In genomic region chr1:36420836-36421317, GRCh38 we compare ENCODE assay signal across 2 cellular contexts.
TF ChIP-seq lines count a peak whose summit lies in the region.

No MANE protein-coding gene starts in this region.

TF ChIP-seq in HEK293, 187 proteins besides CTCF, POLR2A, EP300 and RAD21 (continued from another document and continues in another):
- no peak for TF ChIP-seq ZNF645 (tag by site-specific recombination; IDR thresholded peaks at IDR 0.05)
- no peak for TF ChIP-seq ZNF211 (tag by site-specific recombination; IDR thresholded peaks at IDR 0.05; ENCODE audit: low read depth)
- TF ChIP-seq ZBTB49 (tag by site-specific recombination; IDR thresholded peaks at IDR 0.05; ENCODE audit: low read depth) = no peak
- no peak for TF ChIP-seq SALL2 (tag by site-specific recombination; IDR thresholded peaks at IDR 0.05; ENCODE audit: borderline replicate concordance)
- TF ChIP-seq ZNF449 (tag by site-specific recombination; IDR thresholded peaks at IDR 0.05) = no peak
- no peak for TF ChIP-seq ZNF280C (tag by site-specific recombination; IDR thresholded peaks at IDR 0.05)
- no peak for TF ChIP-seq ZNF398 (tag by site-specific recombination; IDR thresholded peaks at IDR 0.05)
- no peak for TF ChIP-seq SETDB1 (IDR thresholded peaks at IDR 0.05; ENCODE audit: insufficient read length, low read length)
- no peak for TF ChIP-seq YY2 (tag by site-specific recombination; IDR thresholded peaks at IDR 0.05)
- TF ChIP-seq ZNF670 (tag by site-specific recombination; IDR thresholded peaks at IDR 0.05; ENCODE audit: low read depth) = no peak
- no peak for TF ChIP-seq KLF10 (tag by site-specific recombination; IDR thresholded peaks at IDR 0.05)
- TF ChIP-seq ZNF660 (tag by site-specific recombination; IDR thresholded peaks at IDR 0.05) = 0 out of 2 replicates have a peak, but pooled peaks have one; percentile 14

TF ChIP-seq in K562, 482 proteins besides CTCF, POLR2A, EP300 and RAD21 (continued from another document):
- TF ChIP-seq ZNF395 (CRISPR knock-in tag; IDR thresholded peaks at IDR 0.05) (no peak), ZBTB33 (CRISPR knock-in tag; IDR thresholded peaks at IDR 0.05) (0 out of 2 replicates have a peak, but pooled peaks have one; percentile 17), LCOR (CRISPR knock-in tag; IDR thresholded peaks at IDR 0.05) (peak; percentile 70; the same call in 1 of the 2 replicates), HBP1 (CRISPR knock-in tag; IDR thresholded peaks at IDR 0.05) (peak; percentile 94; the same call in 1 of the 2 replicates), KLF13 (tag; IDR thresholded peaks at IDR 0.05; ENCODE audit: borderline replicate concordance, low read depth) (no peak), CC2D1A (IDR thresholded peaks at IDR 0.05) (peak; percentile 90), RB1 (IDR thresholded peaks at IDR 0.05; ENCODE audit: low read depth) (peak; percentile 86), MTA3 (IDR thresholded peaks at IDR 0.05; ENCODE audit: borderline replicate concordance) (0 out of 2 replicates have a peak, but pooled peaks have one; percentile 17), SPI1 (IDR thresholded peaks at IDR 0.05; ENCODE audit: borderline replicate concordance, low read depth, low read length) (peak; percentile 51; the same call in 1 of the 2 replicates), SRF (CRISPR knock-in tag; IDR thresholded peaks at IDR 0.05) (no peak; a peak in 1 of 4 replicates), THRB (CRISPR knock-in tag; conservative IDR thresholded peaks at IDR 0.05) (peak; percentile 92), ELF2 (CRISPR knock-in tag; IDR thresholded peaks at IDR 0.05) (peak; percentile 19; the same call in 1 of the 2 replicates), HDAC1 (IDR thresholded peaks at IDR 0.05) (0 out of 4 replicates have a peak, but pooled peaks of 1 of the 2 experiments have one; percentile 38), LARP7 (IDR thresholded peaks at IDR 0.05) (peak; percentile 92), MYC (IDR thresholded peaks at IDR 0.05; ENCODE audit: low read depth, low read length) (peak; percentile 39; the same call in 1 of the 2 replicates), MYC (CRISPR knock-in tag; IDR thresholded peaks at IDR 0.05; ENCODE audit: borderline replicate concordance, low read depth) (no peak), CGGBP1 (CRISPR knock-in tag; IDR thresholded peaks at IDR 0.05) (no peak), KAT7 (CRISPR knock-in tag; IDR thresholded peaks at IDR 0.05; ENCODE audit: borderline replicate concordance) (no peak), ZNF431 (CRISPR knock-in tag; IDR thresholded peaks at IDR 0.05) (no peak), ZNF24 (IDR thresholded peaks at IDR 0.05) (peak; percentile 80), OTX1 (CRISPR knock-in tag; IDR thresholded peaks at IDR 0.05) (peak; percentile 80; the same call in 1 of the 2 replicates), MAZ (CRISPR knock-in tag; conservative IDR thresholded peaks at IDR 0.05 in 1 of 2, IDR thresholded peaks at IDR 0.05 in 1 of 2) (peak in 1 of 2 experiments; percentile 57; a peak in 1 of 4 replicates), ARID2 (IDR thresholded peaks at IDR 0.05) (peak; percentile 90), TOE1 (IDR thresholded peaks at IDR 0.05; ENCODE audit: borderline replicate concordance) (peak; percentile 39; the same call in 1 of the 2 replicates), TOE1 (CRISPR knock-in tag; IDR thresholded peaks at IDR 0.05; ENCODE audit: borderline replicate concordance, low read depth) (no peak), YY1 (IDR thresholded peaks at IDR 0.05; ENCODE audit: borderline replicate concordance in 1 of 3, control insufficient read depth in 1 of 3, extremely low read depth in 1 of 3, insufficient read depth in 3 of 3, insufficient read length in 1 of 3, insufficient replicate concordance in 2 of 3, low read depth in 1 of 3, low read length in 2 of 3) (peak in 2 of 3 experiments; percentile 33 to 52), ZNF551 (CRISPR knock-in tag; IDR thresholded peaks at IDR 0.05) (no peak), MLLT1 (IDR thresholded peaks at IDR 0.05) (peak in 1 of 2 experiments; percentile 34; a peak in 1 of 4 replicates), XRCC5 (IDR thresholded peaks at IDR 0.05; ENCODE audit: low read depth, low read length) (peak; percentile 82; the same call in 1 of the 2 replicates), MYNN (IDR thresholded peaks at IDR 0.05) (peak; percentile 67; the same call in 1 of the 2 replicates), MYNN (CRISPR knock-in tag; IDR thresholded peaks at IDR 0.05) (no peak), CTBP1 (IDR thresholded peaks at IDR 0.05; ENCODE audit: borderline replicate concordance) (peak; percentile 69; the same call in 1 of the 2 replicates), HES1 (IDR thresholded peaks at IDR 0.05; ENCODE audit: low read depth) (no peak), SP2 (IDR thresholded peaks at IDR 0.05; ENCODE audit: extremely low read depth, low read depth, low read length, poor library complexity, severe bottlenecking) (peak; percentile 17), DEAF1 (CRISPR knock-in tag; IDR thresholded peaks at IDR 0.05) (peak; percentile 95), POLR2H (tag; IDR thresholded peaks at IDR 0.05; ENCODE audit: low read depth) (no peak)
